In genomic region chr6:8679823-8680222, GRCh38 we compare ENCODE assay signal across 24 cellular contexts.
DNase-seq lines count a peak whose midpoint lies in the region; ATAC-seq, FAIRE-seq and TF ChIP-seq lines count a peak whose summit lies in the region.
"Had no signal": no experiment of that assay in that cellular context is flagged by ENCODE, and none has a peak within 500 bp of the region (broad histone marks: within the 10 kb centered on the region; RNA-seq: fewer than 3 reads in every experiment).

No MANE protein-coding gene starts in this region.

- H3K9me1 ChIP-seq in K562 (ENCODE audit: control insufficient read depth, insufficient read depth, low read length): no peaks in the 10 kb centered on the region

- no peaks in the 10 kb centered on the region for H3K27me3 ChIP-seq in HepG2 (ENCODE audit: control insufficient read depth in 1 of 2, insufficient read depth in 2 of 2, low read length in 2 of 2)
- H3K27me3 ChIP-seq in right lobe of liver: no peaks in the 10 kb centered on the region
- H3K27me3 ChIP-seq in K562 (ENCODE audit: control insufficient read depth in 2 of 2, insufficient read depth in 2 of 2, low read length in 2 of 2): no peaks in the 10 kb centered on the region
- H3K27me3 ChIP-seq: BE2C, BLaER1 had no signal

- H3K4me1 ChIP-seq in HepG2 (ENCODE audit: insufficient read depth, low read length) (peaks cover 6% of the 10 kb centered on the region), right lobe of liver (peaks cover 0 to 20% (median 3%) of the 10 kb centered on the region in 4 donors), K562 (replicated peaks in 1 of 2; ENCODE audit: control insufficient read depth in 2 of 2, insufficient read depth in 2 of 2, low read length in 2 of 2) (no peaks in the 10 kb centered on the region)
- H3K4me1 ChIP-seq: BE2C, BLaER1 had no signal

- H4K20me1 ChIP-seq in HepG2 (ENCODE audit: insufficient read depth, low read length) (no peaks in the 10 kb centered on the region), K562 (replicated peaks; ENCODE audit: control insufficient read depth, insufficient read depth, low read length) (no peaks in the 10 kb centered on the region)
- H4K20me1 ChIP-seq: BLaER1 had no signal

- TF ChIP-seq RAD21 in HepG2 (CRISPR knock-in tag; IDR thresholded peaks at IDR 0.05): no peak
- TF ChIP-seq RAD21 in K562 (CRISPR knock-in tag; conservative IDR thresholded peaks at IDR 0.05 in 1 of 2, IDR thresholded peaks at IDR 0.05 in 1 of 2): no peak

- no peak for TF ChIP-seq POLR2A in HepG2 (IDR thresholded peaks at IDR 0.05; ENCODE audit: insufficient read depth in 1 of 2, low read depth in 2 of 2, low read length in 2 of 2)
- no peak for TF ChIP-seq POLR2A in right lobe of liver (IDR thresholded peaks at IDR 0.05)
- no peak for TF ChIP-seq POLR2A in K562 (conservative IDR thresholded peaks at IDR 0.05)

- POLR2A ChIA-PET in HepG2 (lab: Yijun Ruan, JAX) (no interaction called here), K562 (lab: Yijun Ruan, JAX) (no interaction called here)

- WGBS in HepG2 (ENCODE audit: low lambda C conversion rate): 24% methylated on average over 2 of the region's 2 CpGs
- 89% methylated on average over 2 of the region's 2 CpGs for WGBS in right lobe of liver (ENCODE audit: insufficient coverage, low coverage, low lambda C conversion rate, missing lambda C conversion rate)
- WGBS in K562 (ENCODE audit: insufficient coverage, low coverage, missing lambda C conversion rate): 3% methylated on average over 2 of the region's 2 CpGs

- CTCF ChIA-PET in HepG2 (lab: Yijun Ruan, JAX; ENCODE audit: low intra/inter-chr PET ratio, low total read pairs) (no interaction called here), K562 (lab: Yijun Ruan, JAX; ENCODE audit: low intra/inter-chr PET ratio) (no interaction called here)

- ATAC-seq in HepG2 (no peak), right lobe of liver (no peak), K562 (no peak), HG03280 (IDR thresholded peaks at IDR 0.05; ENCODE audit: unreplicated experiment) (no peak)
- ATAC-seq: GM12878 had no signal

- H3K27ac ChIP-seq in HepG2 (ENCODE audit: extremely low read length, insufficient read depth, low read length): no peak overlapping the region
- no peak overlapping the region for H3K27ac ChIP-seq in right lobe of liver
- no peak overlapping the region for H3K27ac ChIP-seq in K562 (ENCODE audit: extremely low read depth, low read depth, low read length)
- H3K27ac ChIP-seq: 22Rv1, BLaER1 had no signal

- no peaks in the 10 kb centered on the region for H3K79me2 ChIP-seq in HepG2 (ENCODE audit: insufficient read depth, low read length)
- no peaks in the 10 kb centered on the region for H3K79me2 ChIP-seq in K562 (ENCODE audit: control insufficient read depth, insufficient read depth, low read length)

- TF ChIP-seq CTCF in HepG2 (CRISPR knock-in tag; IDR thresholded peaks at IDR 0.05) (no peak), right lobe of liver (IDR thresholded peaks at IDR 0.05) (no peak), K562 (IDR thresholded peaks at IDR 0.05 in 2 of 3, conservative IDR thresholded peaks at IDR 0.05 in 1 of 3; ENCODE audit: insufficient read depth in 2 of 3, low read depth in 1 of 3, low read length in 3 of 3) (no peak)

- no TSS peak for BruUV-seq in HepG2 (replicated peaks; lab: Mats Ljungman, UMichigan)
- BruUV-seq in K562 (replicated peaks; lab: Mats Ljungman, UMichigan): no TSS peak

- intact Hi-C loops in HepG2 (cut with micrococcal nuclease; ENCODE audit: unreplicated experiment) (no loop called here), right lobe of liver (cut with DNase I) (no loop called here), K562 (cut with micrococcal nuclease) (no loop called here)

- H2AFZ ChIP-seq in HepG2 (ENCODE audit: low read length) (no peak overlapping the region), K562 (ENCODE audit: low read depth, low read length) (no peak overlapping the region)

- H3K4me2 ChIP-seq in HepG2 (ENCODE audit: low read depth, low read length) (no peak overlapping the region), K562 (ENCODE audit: insufficient read depth, low read length) (no peak overlapping the region)
- H3K4me2 ChIP-seq: BLaER1 had no signal

- no peak for DNase-seq in HepG2 (ENCODE audit: low spot score)
- no peak for DNase-seq in right lobe of liver
- no peak for DNase-seq in K562 (ENCODE audit: extremely low read depth in 1 of 4, low spot score in 3 of 4)
- DNase-seq in NCI-H82 treated with DMSO at 0.1 percent for 48 hours (lab: John Stamatoyannopoulos, UW; ENCODE audit: unreplicated experiment): no peak
- DNase-seq: ACHN; BE2C; C1 segment of cervical spinal cord; CD4-positive, alpha-beta memory T cell; CD4-positive, CD25-positive, alpha-beta regulatory T cell; CD8-positive, alpha-beta memory T cell; COR-L47; DMS 273 treated with DMSO at 0.1 percent for 48 hours; DMS153; DMS53; DMS79; DND-41; EL; GDM1 had no signal

- H3K4me3 ChIP-seq in HepG2 (replicated peaks in 1 of 3; ENCODE audit: insufficient read depth in 1 of 3, low read depth in 2 of 3, low read length in 3 of 3) (no peak overlapping the region), right lobe of liver (no peak overlapping the region), K562 (no peak overlapping the region)
- H3K4me3 ChIP-seq: BLaER1, GM12878 had no signal

- peaks cover 9% of the 10 kb centered on the region; the same call in 1 of the 2 replicates for H3K9me3 ChIP-seq in HepG2 (ENCODE audit: low read length)
- no peaks in the 10 kb centered on the region for H3K9me3 ChIP-seq in right lobe of liver
- no peaks in the 10 kb centered on the region; the same call in 1 of the 2 replicates for H3K9me3 ChIP-seq in K562 (replicated peaks; ENCODE audit: control insufficient read depth, insufficient read depth, low read depth, low read length)
- H3K9me3 ChIP-seq: BE2C, BLaER1 had no signal

- FAIRE-seq in HepG2 (lab: Jason Lieb, UNC) (no peak), K562 (lab: Jason Lieb, UNC) (no peak)
- FAIRE-seq: GM12878, GM12892, GM18507 had no signal

- H3K36me3 ChIP-seq in HepG2 (replicated peaks in 1 of 2; ENCODE audit: control insufficient read depth in 1 of 2, insufficient read depth in 2 of 2, low read length in 2 of 2) (no peaks in the 10 kb centered on the region), right lobe of liver (no peaks in the 10 kb centered on the region), K562 (ENCODE audit: control insufficient read depth, insufficient read depth, low read length) (no peaks in the 10 kb centered on the region)
- H3K36me3 ChIP-seq: BE2C, BLaER1 had no signal

- in situ Hi-C loops in HepG2 (cut with HindIII; ENCODE audit: extremely low pct_ligation_motif_present, low pct_unique_long_range_greater_than_20kb) (no loop called here), K562 (cut with MboI) (no loop called here)

- H3K9ac ChIP-seq in HepG2 (ENCODE audit: insufficient read depth, low read depth, low read length) (no peak overlapping the region), K562 (ENCODE audit: insufficient read depth in 1 of 2, low read depth in 2 of 2, low read length in 2 of 2) (no peak overlapping the region)
- H3K9ac ChIP-seq: BLaER1 had no signal

- TF ChIP-seq EP300 in HepG2 (IDR thresholded peaks at IDR 0.05; ENCODE audit: low read depth in 2 of 2, low read length in 2 of 2) (no peak), HepG2 (CRISPR knock-in tag; IDR thresholded peaks at IDR 0.05; ENCODE audit: borderline replicate concordance) (no peak), K562 (IDR thresholded peaks at IDR 0.05; ENCODE audit: low read length) (no peak)

TF ChIP-seq in HepG2, 621 proteins besides CTCF, POLR2A, EP300 and RAD21 (continues in another document):
- peak; percentile 91 to 97 for TF ChIP-seq MAFK (conservative IDR thresholded peaks at IDR 0.05 in 1 of 2, IDR thresholded peaks at IDR 0.05 in 1 of 2; ENCODE audit: low read length in 2 of 2)
- no peak for TF ChIP-seq ZNF644 (CRISPR knock-in tag; IDR thresholded peaks at IDR 0.05; ENCODE audit: low read depth)
- TF ChIP-seq, protein P1, sequence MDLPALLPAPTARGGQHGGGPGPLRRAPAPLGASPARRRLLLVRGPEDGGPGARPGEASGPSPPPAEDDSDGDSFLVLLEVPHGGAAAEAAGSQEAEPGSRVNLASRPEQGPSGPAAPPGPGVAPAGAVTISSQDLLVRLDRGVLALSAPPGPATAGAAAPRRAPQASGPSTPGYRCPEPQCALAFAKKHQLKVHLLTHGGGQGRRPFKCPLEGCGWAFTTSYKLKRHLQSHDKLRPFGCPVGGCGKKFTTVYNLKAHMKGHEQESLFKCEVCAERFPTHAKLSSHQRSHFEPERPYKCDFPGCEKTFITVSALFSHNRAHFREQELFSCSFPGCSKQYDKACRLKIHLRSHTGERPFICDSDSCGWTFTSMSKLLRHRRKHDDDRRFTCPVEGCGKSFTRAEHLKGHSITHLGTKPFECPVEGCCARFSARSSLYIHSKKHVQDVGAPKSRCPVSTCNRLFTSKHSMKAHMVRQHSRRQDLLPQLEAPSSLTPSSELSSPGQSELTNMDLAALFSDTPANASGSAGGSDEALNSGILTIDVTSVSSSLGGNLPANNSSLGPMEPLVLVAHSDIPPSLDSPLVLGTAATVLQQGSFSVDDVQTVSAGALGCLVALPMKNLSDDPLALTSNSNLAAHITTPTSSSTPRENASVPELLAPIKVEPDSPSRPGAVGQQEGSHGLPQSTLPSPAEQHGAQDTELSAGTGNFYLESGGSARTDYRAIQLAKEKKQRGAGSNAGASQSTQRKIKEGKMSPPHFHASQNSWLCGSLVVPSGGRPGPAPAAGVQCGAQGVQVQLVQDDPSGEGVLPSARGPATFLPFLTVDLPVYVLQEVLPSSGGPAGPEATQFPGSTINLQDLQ (CRISPR knock-in tag; IDR thresholded peaks at IDR 0.05): no peak

TF ChIP-seq in K562, 482 proteins besides CTCF, POLR2A, EP300 and RAD21 (continues in another document):
- TF ChIP-seq ESRRB (CRISPR knock-in tag; IDR thresholded peaks at IDR 0.05; ENCODE audit: borderline replicate concordance) (no peak), MAFK (IDR thresholded peaks at IDR 0.05; ENCODE audit: low read length) (peak; percentile 91), C11orf30 (IDR thresholded peaks at IDR 0.05; ENCODE audit: low read depth) (peak; percentile 44; the same call in 1 of the 2 replicates), KLF1 (tag; IDR thresholded peaks at IDR 0.05) (no peak), BACH1 (tag; IDR thresholded peaks at IDR 0.05) (no peak), ZNF324 (CRISPR knock-in tag; IDR thresholded peaks at IDR 0.05) (no peak), TCFL5 (CRISPR knock-in tag; conservative IDR thresholded peaks at IDR 0.05) (no peak), ZNF146 (CRISPR knock-in tag; IDR thresholded peaks at IDR 0.05; ENCODE audit: unreplicated experiment) (no peak), KDM5B (IDR thresholded peaks at IDR 0.05; ENCODE audit: insufficient replicate concordance, low read depth, low read length) (no peak), ZNF316 (IDR thresholded peaks at IDR 0.05) (peak; percentile 57), MCM2 (IDR thresholded peaks at IDR 0.05; ENCODE audit: low read depth) (no peak)
- TF ChIP-seq, protein P2, sequence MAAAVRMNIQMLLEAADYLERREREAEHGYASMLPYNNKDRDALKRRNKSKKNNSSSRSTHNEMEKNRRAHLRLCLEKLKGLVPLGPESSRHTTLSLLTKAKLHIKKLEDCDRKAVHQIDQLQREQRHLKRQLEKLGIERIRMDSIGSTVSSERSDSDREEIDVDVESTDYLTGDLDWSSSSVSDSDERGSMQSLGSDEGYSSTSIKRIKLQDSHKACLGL (CRISPR knock-in tag; IDR thresholded peaks at IDR 0.05; ENCODE audit: borderline replicate concordance, poor library complexity, severe bottlenecking): no peak

Comparison
In these comparisons a context has a peak if more than half of its experiments do, and no peak if none do; other contexts are left out.
1. Of the 241 proteins assayed by ChIP-seq in both HepG2 and K562: peak only in HepG2: none; only in K562: MAFG; in both: MAFF and MAFK; in neither: 238.